13 cellular contexts compared by ENCODE assay signal in the genomic region with DNA sequence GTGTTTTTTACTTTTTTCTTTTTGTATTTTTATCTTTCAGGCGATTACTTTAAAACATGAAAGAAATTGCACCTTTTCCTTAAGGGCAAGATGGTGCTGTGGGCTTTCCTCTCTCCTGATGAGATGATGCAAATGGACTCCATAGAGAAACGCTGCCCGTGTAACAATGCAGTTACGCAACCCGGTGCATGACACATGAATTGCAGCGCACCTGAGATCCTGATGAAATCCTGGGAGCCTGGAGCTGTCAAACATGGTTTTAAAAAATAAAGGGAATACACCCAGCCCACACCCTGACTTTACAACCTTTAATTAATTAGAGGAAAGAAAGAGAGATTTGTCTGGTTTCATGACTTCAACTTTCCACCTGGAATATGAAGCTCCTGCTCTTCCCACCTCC.
DNase-seq lines count a peak whose midpoint lies in the region; ATAC-seq lines count a peak whose summit lies in the region.
"Had no signal": no experiment of that assay in that cellular context is flagged by ENCODE, and none has a peak within 500 bp of the region (broad histone marks: within the 10 kb centered on the region; RNA-seq: fewer than 3 reads in every experiment).

No MANE protein-coding gene starts in this region.

- no peak for ATAC-seq in stimulated activated naive B cell treated with anti-CD40 and anti-IgM and Interleukin-4, amounts not matched to agents 10 μg/mL and 1 μg/mL and 100 μg/mL, for 72 hours (replicated peaks)
- ATAC-seq in HG02970 (IDR thresholded peaks at IDR 0.05; ENCODE audit: low FRiP score, unreplicated experiment) (no peak), GM18867 (IDR thresholded peaks at IDR 0.05; ENCODE audit: unreplicated experiment) (no peak)

- peaks cover 3 to 4% of the 10 kb centered on the region in 2 donors for H3K36me3 Mint-ChIP-seq in stimulated activated naive B cell treated with anti-CD40 and anti-IgM and Interleukin-4, amounts not matched to agents 10 μg/mL and 1 μg/mL and 100 μg/mL, for 72 hours
- H3K36me3 Mint-ChIP-seq: brain had no signal

- H3K9me3 Mint-ChIP-seq in stimulated activated naive B cell treated with anti-CD40 and anti-IgM and Interleukin-4, amounts not matched to agents 10 μg/mL and 1 μg/mL and 100 μg/mL, for 72 hours = no peaks in the 10 kb centered on the region
- H3K9me3 Mint-ChIP-seq: endodermal cell had no signal

- intact Hi-C loops in head of caudate nucleus (cut with DNase I) = no loop called here

- DNase-seq in NCI-H748 (lab: John Stamatoyannopoulos, UW; ENCODE audit: unreplicated experiment) (peak; percentile 13), NCI-H748 treated with DMSO at 0.1 percent for 48 hours (lab: John Stamatoyannopoulos, UW) (no peak), SW480 (ENCODE audit: low spot score) (peak; percentile 71), head of caudate nucleus (peak in 37 of 42 donors; percentile 28 to 85 (median 60))
- no peak for DNase-seq in stimulated activated naive B cell treated with anti-CD40 and anti-IgM and Interleukin-4, amounts not matched to agents 10 μg/mL and 1 μg/mL and 100 μg/mL, for 72 hours
- DNase-seq in stimulated activated naive CD4-positive, alpha-beta T cell (lab: John Stamatoyannopoulos, UW) = no peak
- DNase-seq: ACHN; activated CD4-positive, alpha-beta T cell treated with anti-CD3 and anti-CD28 coated beads, Interleukin-2, amount 50 U/mL, for 1 hour; endodermal cell; Kasumi-1 had no signal

- H3K4me3 Mint-ChIP-seq in stimulated activated naive B cell treated with anti-CD40 and anti-IgM and Interleukin-4, amounts not matched to agents 10 μg/mL and 1 μg/mL and 100 μg/mL, for 72 hours = no peak overlapping the region
- H3K4me3 Mint-ChIP-seq: brain, endodermal cell had no signal

- H3K27ac Mint-ChIP-seq in stimulated activated naive B cell treated with anti-CD40 and anti-IgM and Interleukin-4, amounts not matched to agents 10 μg/mL and 1 μg/mL and 100 μg/mL, for 72 hours = peak overlapping the region; percentile 32
- H3K27ac Mint-ChIP-seq: endodermal cell had no signal

- no peaks in the 10 kb centered on the region for H3K27me3 Mint-ChIP-seq in stimulated activated naive B cell treated with anti-CD40 and anti-IgM and Interleukin-4, amounts not matched to agents 10 μg/mL and 1 μg/mL and 100 μg/mL, for 72 hours

- H3K4me1 Mint-ChIP-seq in stimulated activated naive B cell treated with anti-CD40 and anti-IgM and Interleukin-4, amounts not matched to agents 10 μg/mL and 1 μg/mL and 100 μg/mL, for 72 hours = peaks cover 24 to 47% of the 10 kb centered on the region in 2 donors
- H3K4me1 Mint-ChIP-seq: endodermal cell had no signal

Comparison
In these comparisons a context has a peak if more than half of its experiments do, and no peak if none do; other contexts are left out.
1. DNase-seq: peak in NCI-H748 (single experiment), SW480 (single experiment) and head of caudate nucleus (37 of 42); none in NCI-H748 treated with DMSO at 0.1 percent for 48 hours (single experiment), stimulated activated naive B cell treated with anti-CD40 and anti-IgM and Interleukin-4, amounts not matched to agents 10 μg/mL and 1 μg/mL and 100 μg/mL, for 72 hours (single experiment) and stimulated activated naive CD4-positive, alpha-beta T cell (0 of 6).